Comparison of ENCODE assay signal across 8 cellular contexts in genomic region chr10:70478191-70479160, GRCh38. TPM values are rescaled to one million over a fixed set of nuclear protein-coding genes. Genes with fewer than 3 reads are reported as not detected.
DNase-seq lines count a peak whose midpoint lies in the region; ATAC-seq and TF ChIP-seq lines count a peak whose summit lies in the region.

TSS of gene PALD1 (plus strand) at chr10:70478767. CDS start at chr10:70525952, 47,185 bp downstream.

- H3K9me3 Mint-ChIP-seq in natural killer cell = no peaks in the 10 kb centered on the region

- no peaks in the 10 kb centered on the region for H3K36me3 ChIP-seq in thyroid gland

- no peaks in the 10 kb centered on the region for H3K9me3 ChIP-seq in thyroid gland

- no peaks in the 10 kb centered on the region for H3K36me3 Mint-ChIP-seq in natural killer cell

- 1% methylated on average over 25 of the region's 110 CpGs; no CpG with 5 or more reads in 1 of the 2 donors for WGBS in thyroid gland, 2 donors

- peak in 1 of 2 donors; percentile 16 for TF ChIP-seq POLR2A in thyroid gland (IDR thresholded peaks at IDR 0.05)

- intact Hi-C loops in natural killer cell (cut with micrococcal nuclease) = no loop called here
- intact Hi-C loops in thyroid gland (cut with DNase I) = no loop called here

- H3K4me1 ChIP-seq in thyroid gland = peaks cover 6 to 34% of the 10 kb centered on the region in 2 donors

- peak within 1 kb of the TSS; percentile 21 to 70 (median 24) for H3K27ac ChIP-seq in thyroid gland

- H3K27ac Mint-ChIP-seq in natural killer cell = peak within 1 kb of the TSS; percentile 54 to 75

- peak; percentile 48 for DNase-seq in SIG-M5 treated with dmso at 0.1 percent for 504 hours (lab: John Stamatoyannopoulos, UW; ENCODE audit: unreplicated experiment)
- DNase-seq in SIG-M5 (lab: John Stamatoyannopoulos, UW) = no peak
- DNase-seq in NCI-H460 (ENCODE audit: extremely low read depth, low read depth) = peak; percentile 48
- peak; percentile 64 to 72 for DNase-seq in activated T-cell treated with anti-CD3 and anti-CD28 coated beads, Interleukin-2, amount 50 U/mL, for 48 hours
- DNase-seq in fibroblast of mammary gland (ENCODE audit: low read depth) = peak; percentile 14
- DNase-seq in natural killer cell = no peak
- DNase-seq in thyroid gland = peak; percentile 48 to 50
- DNase-seq in NCI-H187 treated with DMSO at 0.1 percent for 48 hours (lab: John Stamatoyannopoulos, UW) = no peak

- no peaks in the 10 kb centered on the region for H3K27me3 ChIP-seq in thyroid gland

- peak within 1 kb of the TSS; percentile 15 for H3K4me3 ChIP-seq in fibroblast of mammary gland (ENCODE audit: control insufficient read depth, low read depth, low read length)
- H3K4me3 ChIP-seq in thyroid gland (replicated peaks in 1 of 3) = peak within 1 kb of the TSS in 1 of 3 donors; percentile 45

- peak within 1 kb of the TSS; percentile 77 for H3K4me3 Mint-ChIP-seq in natural killer cell

- H3K4me1 Mint-ChIP-seq in natural killer cell = peaks cover 25 to 47% of the 10 kb centered on the region in 2 donors

- peaks cover 13 to 17% of the 10 kb centered on the region in 2 donors for H3K27me3 Mint-ChIP-seq in natural killer cell (ENCODE audit: low read depth in 2 of 2)

- TF ChIP-seq CTCF in fibroblast of mammary gland (conservative IDR thresholded peaks at IDR 0.05; ENCODE audit: control insufficient read depth, insufficient read depth, low read depth, low read length) (no peak), natural killer cell (IDR thresholded peaks at IDR 0.05) (no peak), thyroid gland (IDR thresholded peaks at IDR 0.05) (peak in 1 of 6 experiments; percentile 11)

- ATAC-seq in natural killer cell = peak in 2 of 3 donors; percentile 27 to 50

RNA-seq across cellular contexts. Expression of gene PALD1, which starts in this region (rescaled TPM):
- 6.2 and 6.6 TPM in 2 replicates for total RNA-seq in NCI-H460 (2014; rRNA removed; shearing (Covaris generic))
- polyA plus RNA-seq in NCI-H460 (2014; cell fraction: nucleus; rRNA removed) = 12.6 and 25.3 TPM in 2 replicates
- total RNA-seq in natural killer cell (under 1 TPM in 1 of 3 donors, not detected in 2; 0.21 TPM), thyroid gland (10 to 100 TPM; 10.7 to 28.2 (median 14.0) TPM)

Comparison
In these comparisons a context has a peak if more than half of its experiments do, and no peak if none do; other contexts are left out.
1. DNase-seq: peak in SIG-M5 treated with dmso at 0.1 percent for 504 hours (single experiment), NCI-H460 (single experiment), activated T-cell treated with anti-CD3 and anti-CD28 coated beads, Interleukin-2, amount 50 U/mL, for 48 hours (2 of 2), fibroblast of mammary gland (single experiment) and thyroid gland (2 of 2); none in SIG-M5 (single experiment), natural killer cell (single experiment) and NCI-H187 treated with DMSO at 0.1 percent for 48 hours (single experiment).
2. Peak in ATAC-seq in natural killer cell; RNA of the gene not detected or under 1 TPM.